In genomic region chr2:203764273-203764664, GRCh38 we compare ENCODE assay signal across 12 cellular contexts. TPM values are rescaled to one million over a fixed set of nuclear protein-coding genes. Genes with fewer than 3 reads are reported as not detected.
DNase-seq lines count a peak whose midpoint lies in the region; ATAC-seq, FAIRE-seq and TF ChIP-seq lines count a peak whose summit lies in the region.
"Not testable (repeated sequence)": the region's sequence is repeated elsewhere in the genome, so short reads cannot be mapped to it uniquely, and the experiment has no call there.
"Had no signal": no experiment of that assay in that cellular context is flagged by ENCODE, and none has a peak within 500 bp of the region (broad histone marks: within the 10 kb centered on the region; RNA-seq: fewer than 3 reads in every experiment).

No MANE protein-coding gene starts in this region.

- H3K27ac ChIP-seq in 22Rv1; H1 (ENCODE audit: low read depth, low read length): not testable (repeated sequence)

- not testable (repeated sequence) for H3K23ac ChIP-seq in H1 (ENCODE audit: insufficient read length)

- H3K36me3 Mint-ChIP-seq in T-helper 2 cell treated with Interferon-gamma antibody and Interleukin-4, amounts not matched to agents 5 μg/mL and 100 μg/mL, for 36 hours (ENCODE audit: low read depth) = peaks cover 73% of the 10 kb centered on the region
- H3K36me3 Mint-ChIP-seq in activated CD8-positive, alpha-beta T cell treated with anti-CD3 and anti-CD28 coated beads, Interleukin-2, amount 10 ng/mL, durations not matched to agents 7 days and 5 days (ENCODE audit: low read depth) = peaks cover 34% of the 10 kb centered on the region
- H3K36me3 Mint-ChIP-seq in activated naive CD4-positive, alpha-beta T cell treated with anti-CD3 and anti-CD28 coated beads, Interleukin-2, amount 50 U/mL, for 24 hours = peaks cover 15% of the 10 kb centered on the region

- not testable (repeated sequence) for TF ChIP-seq POLR2A in H1 (IDR thresholded peaks at IDR 0.05; ENCODE audit: control extremely low read depth in 1 of 2, low read depth in 2 of 2, low read length in 2 of 2)

- not testable (repeated sequence) for H3K4me1 ChIP-seq in H1 (replicated peaks in 1 of 4; ENCODE audit: control insufficient read depth in 3 of 4, insufficient read depth in 4 of 4, low read length in 3 of 4)

- H4K20me1 ChIP-seq in H1 (replicated peaks in 1 of 2; ENCODE audit: control insufficient read depth in 1 of 2, insufficient read depth in 2 of 2, low read length in 2 of 2) = not testable (repeated sequence)

- H4K8ac ChIP-seq in H1 (ENCODE audit: extremely low read depth, insufficient read depth, low read length) = not testable (repeated sequence)

- H2BK120ac ChIP-seq in H1 (replicated peaks; ENCODE audit: low read depth, low read length) = not testable (repeated sequence)

- not testable (repeated sequence) for H3K4me3 Mint-ChIP-seq in T-helper 2 cell treated with Interferon-gamma antibody and Interleukin-4, amounts not matched to agents 5 μg/mL and 100 μg/mL, for 36 hours; activated CD8-positive, alpha-beta T cell treated with anti-CD3 and anti-CD28 coated beads, Interleukin-2, amount 10 ng/mL, durations not matched to agents 7 days and 5 days; activated naive CD4-positive, alpha-beta T cell treated with anti-CD3 and anti-CD28 coated beads, Interleukin-2, amount 50 U/mL, for 24 hours
- H3K4me3 Mint-ChIP-seq in stimulated activated naive CD8-positive, alpha-beta T cell treated with anti-CD3 and anti-CD28 coated beads, Interleukin-15, amount 100 ng/mL, for 72 hours = peak overlapping the region; percentile 57 to 66

- H3K18ac ChIP-seq in H1 (ENCODE audit: extremely low read depth, low read length) = not testable (repeated sequence)

- POLR2A ChIA-PET in GM10248 (lab: Yijun Ruan, JAX); H1 (lab: Charles Lee; ENCODE audit: partially characterized antibody): not testable (repeated sequence)
- POLR2A ChIA-PET in activated CD8-positive, alpha-beta T cell treated with anti-CD3 and anti-CD28 coated beads, Interleukin-2, amount 10 ng/mL, durations not matched to agents 7 days and 5 days (lab: Charles Lee) = interaction anchor here (1.4 kb wide), 1 partner anchor 22 kb away, joined by 4 read pairs; no protein-coding TSS in a partner anchor

- ATAC-seq in HG02870 (IDR thresholded peaks at IDR 0.05; ENCODE audit: unreplicated experiment) = peak; percentile 10
- ATAC-seq in activated CD8-positive, alpha-beta T cell treated with anti-CD3 and anti-CD28 coated beads, Interleukin-2, amount 10 ng/mL, durations not matched to agents 7 days and 5 days; stimulated activated naive CD8-positive, alpha-beta T cell treated with anti-CD3 and anti-CD28 coated beads, Interleukin-15, amount 100 ng/mL, for 72 hours: not testable (repeated sequence)

- H4K91ac ChIP-seq in H1 (replicated peaks; ENCODE audit: insufficient read length, low read length) = not testable (repeated sequence)

- H3K4me3 ChIP-seq in H1 (ENCODE audit: extremely low read depth in 1 of 4, insufficient read depth in 2 of 4, low read depth in 3 of 4, low read length in 4 of 4) = not testable (repeated sequence)

- not testable (repeated sequence) for H3K36me3 ChIP-seq in H1 (ENCODE audit: control insufficient read depth in 2 of 4, insufficient read depth in 4 of 4, low read length in 3 of 4)

- not testable (repeated sequence) for H2BK12ac ChIP-seq in H1 (ENCODE audit: low read depth, low read length)

- not testable (repeated sequence) for H3K4me2 ChIP-seq in H1 (ENCODE audit: insufficient read depth in 1 of 2, low read depth in 2 of 2, low read length in 2 of 2)

- peaks cover 39% of the 10 kb centered on the region for H3K4me1 Mint-ChIP-seq in T-helper 2 cell treated with Interferon-gamma antibody and Interleukin-4, amounts not matched to agents 5 μg/mL and 100 μg/mL, for 36 hours (ENCODE audit: low read depth)
- peaks cover 27% of the 10 kb centered on the region for H3K4me1 Mint-ChIP-seq in activated CD8-positive, alpha-beta T cell treated with anti-CD3 and anti-CD28 coated beads, Interleukin-2, amount 10 ng/mL, durations not matched to agents 7 days and 5 days (ENCODE audit: low read depth)
- peaks cover 86% of the 10 kb centered on the region for H3K4me1 Mint-ChIP-seq in activated naive CD4-positive, alpha-beta T cell treated with anti-CD3 and anti-CD28 coated beads, Interleukin-2, amount 50 U/mL, for 24 hours
- H3K4me1 Mint-ChIP-seq in stimulated activated naive CD8-positive, alpha-beta T cell treated with anti-CD3 and anti-CD28 coated beads, Interleukin-15, amount 100 ng/mL, for 72 hours = peaks cover 76% of the 10 kb centered on the region

- DNase-seq in GM10248 (ENCODE audit: extremely low spot score); T-helper 2 cell treated with Interferon-gamma antibody and Interleukin-4, amounts not matched to agents 5 μg/mL and 100 μg/mL, for 36 hours (ENCODE audit: low spot score); activated CD8-positive, alpha-beta T cell treated with anti-CD3 and anti-CD28 coated beads, Interleukin-2, amount 10 ng/mL, durations not matched to agents 7 days and 5 days: not testable (repeated sequence)
- peak in 1 of 2 experiments; percentile 53 for DNase-seq in H1 (ENCODE audit: low read depth in 1 of 2, low spot score in 2 of 2)
- DNase-seq in stimulated activated naive CD8-positive, alpha-beta T cell treated with anti-CD3 and anti-CD28 coated beads, Interleukin-15, amount 100 ng/mL, for 72 hours = peak in 1 of 2 donors; percentile 20

- not testable (repeated sequence) for H2BK20ac ChIP-seq in H1 (ENCODE audit: low read length)

- not testable (repeated sequence) for H3K14ac ChIP-seq in H1 (ENCODE audit: insufficient read length)

- H4K5ac ChIP-seq in H1 (ENCODE audit: insufficient read length, low read depth, low read length) = not testable (repeated sequence)

- not testable (repeated sequence) for H3K27me3 Mint-ChIP-seq in T-helper 2 cell treated with Interferon-gamma antibody and Interleukin-4, amounts not matched to agents 5 μg/mL and 100 μg/mL, for 36 hours (ENCODE audit: low read depth); activated CD8-positive, alpha-beta T cell treated with anti-CD3 and anti-CD28 coated beads, Interleukin-2, amount 10 ng/mL, durations not matched to agents 7 days and 5 days (ENCODE audit: low read depth); activated naive CD4-positive, alpha-beta T cell treated with anti-CD3 and anti-CD28 coated beads, Interleukin-2, amount 50 U/mL, for 24 hours; stimulated activated naive CD8-positive, alpha-beta T cell treated with anti-CD3 and anti-CD28 coated beads, Interleukin-15, amount 100 ng/mL, for 72 hours

- not testable (repeated sequence) for H2AK5ac ChIP-seq in H1 (ENCODE audit: low read depth, low read length)

- not testable (repeated sequence) for H3K79me1 ChIP-seq in H1 (ENCODE audit: low read depth, low read length)

- peak overlapping the region; percentile 79 for H3K27ac Mint-ChIP-seq in T-helper 2 cell treated with Interferon-gamma antibody and Interleukin-4, amounts not matched to agents 5 μg/mL and 100 μg/mL, for 36 hours
- H3K27ac Mint-ChIP-seq in activated CD8-positive, alpha-beta T cell treated with anti-CD3 and anti-CD28 coated beads, Interleukin-2, amount 10 ng/mL, durations not matched to agents 7 days and 5 days = peak overlapping the region; percentile 50
- peak overlapping the region; percentile 91 for H3K27ac Mint-ChIP-seq in activated naive CD4-positive, alpha-beta T cell treated with anti-CD3 and anti-CD28 coated beads, Interleukin-2, amount 50 U/mL, for 24 hours
- peak overlapping the region; percentile 87 to 93 for H3K27ac Mint-ChIP-seq in stimulated activated naive CD8-positive, alpha-beta T cell treated with anti-CD3 and anti-CD28 coated beads, Interleukin-15, amount 100 ng/mL, for 72 hours

- H2AFZ ChIP-seq in H1 (ENCODE audit: low read length) = not testable (repeated sequence)

- FAIRE-seq in H1 (lab: Jason Lieb, UNC) = not testable (repeated sequence)

- H3K4ac ChIP-seq in H1 (replicated peaks; ENCODE audit: insufficient read length, low read depth, low read length) = not testable (repeated sequence)

- not testable (repeated sequence) for H3K27me3 ChIP-seq in H1 (replicated peaks in 1 of 4; ENCODE audit: control insufficient read depth in 3 of 4, extremely low read depth in 1 of 4, insufficient read depth in 3 of 4, low read length in 3 of 4)

- H3K9me3 ChIP-seq in H1 (ENCODE audit: insufficient read depth in 2 of 2, low read depth in 1 of 2, low read length in 1 of 2) = not testable (repeated sequence)

- H2BK5ac ChIP-seq in H1 (ENCODE audit: low read depth, low read length) = not testable (repeated sequence)

- not testable (repeated sequence) for H2BK15ac ChIP-seq in H1 (ENCODE audit: low read length)

- H3K79me2 ChIP-seq in H1 (ENCODE audit: control insufficient read depth in 1 of 2, insufficient read depth in 2 of 2, low read length in 2 of 2) = not testable (repeated sequence)

- peak; percentile 8 to 42; a peak in 2 of 4 replicates for TF ChIP-seq RAD21 in H1 (IDR thresholded peaks at IDR 0.05 in 1 of 2, conservative IDR thresholded peaks at IDR 0.05 in 1 of 2; ENCODE audit: low read depth in 2 of 2, low read length in 2 of 2)

- H3K56ac ChIP-seq in H1 (replicated peaks; ENCODE audit: insufficient read length, low read depth, low read length) = not testable (repeated sequence)

- peaks cover 16% of the 10 kb centered on the region for H3K9me3 Mint-ChIP-seq in T-helper 2 cell treated with Interferon-gamma antibody and Interleukin-4, amounts not matched to agents 5 μg/mL and 100 μg/mL, for 36 hours
- H3K9me3 Mint-ChIP-seq in activated CD8-positive, alpha-beta T cell treated with anti-CD3 and anti-CD28 coated beads, Interleukin-2, amount 10 ng/mL, durations not matched to agents 7 days and 5 days (ENCODE audit: insufficient read depth) = peaks cover 13% of the 10 kb centered on the region
- not testable (repeated sequence) for H3K9me3 Mint-ChIP-seq in activated naive CD4-positive, alpha-beta T cell treated with anti-CD3 and anti-CD28 coated beads, Interleukin-2, amount 50 U/mL, for 24 hours
- H3K9me3 Mint-ChIP-seq in stimulated activated naive CD8-positive, alpha-beta T cell treated with anti-CD3 and anti-CD28 coated beads, Interleukin-15, amount 100 ng/mL, for 72 hours = peaks cover 12 to 14% of the 10 kb centered on the region in 2 donors

- TF ChIP-seq CTCF in 22Rv1 (IDR thresholded peaks at IDR 0.05) (peak; percentile 15; the same call in 1 of the 2 replicates), GM10248 (IDR thresholded peaks at IDR 0.05; ENCODE audit: control extremely low read depth, extremely low read depth, low read depth, missing control alignments) (peak; percentile 4), H1 (IDR thresholded peaks at IDR 0.05; ENCODE audit: control extremely low read depth in 1 of 3, insufficient read depth in 1 of 3, low read depth in 1 of 3, low read length in 3 of 3) (peak; percentile 26 to 43 (median 33); a peak in 3 of 4 replicates)

- not testable (repeated sequence) for H3K23me2 ChIP-seq in H1 (ENCODE audit: low read depth, low read length)

- not testable (repeated sequence) for H3K9ac ChIP-seq in H1 (replicated peaks in 1 of 4; ENCODE audit: extremely low read depth in 1 of 4, low read depth in 3 of 4, low read length in 3 of 4)

- 90% methylated on average over 5 of the region's 5 CpGs; no CpG with 5 or more reads in 1 of the 2 experiments for WGBS in H1 (ENCODE audit: extremely low coverage in 1 of 2, insufficient coverage in 1 of 2, insufficient read length in 1 of 2, insufficient replicate concordance in 2 of 2, low coverage in 1 of 2, low lambda C conversion rate in 2 of 2, missing lambda C conversion rate in 1 of 2), 2 experiments

- CTCF ChIA-PET in GM10248 (lab: Yijun Ruan, JAX) (interaction anchor here (0.9 to 1.4 kb wide), 7 partner anchors 11 to 51 kb away, joined by 3 to 4 read pairs (median 3); no protein-coding TSS in a partner anchor), H1 (lab: Charles Lee; ENCODE audit: partially characterized antibody) (interaction anchor here (0.7 to 2.6 kb wide), 9 partner anchors 10 to 526 kb away, joined by 3 to 18 read pairs (median 7); partner anchors contain the start of gene CYP20A1)
- CTCF ChIA-PET in activated CD8-positive, alpha-beta T cell treated with anti-CD3 and anti-CD28 coated beads, Interleukin-2, amount 10 ng/mL, durations not matched to agents 7 days and 5 days (lab: Charles Lee) = interaction anchor here (0.8 to 2.7 kb wide), 5 partner anchors 13 to 51 kb away, joined by 4 to 10 read pairs (median 7); no protein-coding TSS in a partner anchor

- not testable (repeated sequence) for TF ChIP-seq EP300 in H1 (IDR thresholded peaks at IDR 0.05; ENCODE audit: borderline replicate concordance in 1 of 2, low read depth in 2 of 2, low read length in 2 of 2)

RNA-seq across cellular contexts. Expression of gene CD28, which starts 57.8 kb away (rescaled TPM):
- total RNA-seq in activated CD8-positive, alpha-beta T cell treated with anti-CD3 and anti-CD28 coated beads, Interleukin-2, amount 10 ng/mL, durations not matched to agents 7 days and 5 days = 10 to 100 TPM; 25.6 to 27.2 TPM
- not detected in 2 replicates for total RNA-seq in H1 (2021; fragmentation: NEBNext Ultra II Directional; extraction: Animal tissue kit (Norgen Biotek cat#: 25700))
- polyA plus RNA-seq in H1 (2011; rRNA removed) = not detected in 2 replicates
- not detected for polyA plus RNA-seq in H1 (2011; cell fraction: cytosol; rRNA removed)
- not detected for polyA plus RNA-seq in H1 (2011; cell fraction: nucleus; rRNA removed)
- not detected in 4 replicates for polyA plus RNA-seq in H1 (2012, experiment 1 of 2)
- not detected for polyA plus RNA-seq in H1 (2012, experiment 2 of 2)
- 0.06 TPM for polyA plus RNA-seq in H1 (2013, experiment 1 of 2)
- not detected for polyA plus RNA-seq in H1 (2013, experiment 2 of 2)
- polyA minus RNA-seq in H1 (2011; rRNA and poly(A)+ RNA removed) = not detected in 2 replicates
- not detected for polyA minus RNA-seq in H1 (2011; cell fraction: cytosol; rRNA and poly(A)+ RNA removed)
- polyA minus RNA-seq in H1 (2011; cell fraction: nucleus; rRNA and poly(A)+ RNA removed) = not detected
- total RNA-seq: Daoy, HT-29, IMR-90 had no signal
- polyA plus RNA-seq: BJ, IMR-90 had no signal

Comparison
In these comparisons a context has a peak if more than half of its experiments do, and no peak if none do; other contexts are left out.
1. RNA of gene CD28, which starts 57.8 kb away (total RNA-seq): 25.6 to 27.2 TPM in activated CD8-positive, alpha-beta T cell treated with anti-CD3 and anti-CD28 coated beads, Interleukin-2, amount 10 ng/mL, durations not matched to agents 7 days and 5 days; not detected in H1; every median in the first group is over 10 times any median in the second.
2. Peak in every context shown above with its lines, with median percentiles within 50 percentile points of each other: CTCF ChIP-seq and H3K27ac Mint-ChIP-seq.